ENCODE assay signal across 11 cellular contexts in genomic region chr1:207024202-207025143, GRCh38. TPM values are rescaled to one million over a fixed set of nuclear protein-coding genes. Genes with fewer than 3 reads are reported as not detected.
DNase-seq lines count a peak whose midpoint lies in the region; ATAC-seq and TF ChIP-seq lines count a peak whose summit lies in the region.
"Had no signal": no experiment of that assay in that cellular context is flagged by ENCODE, and none has a peak within 500 bp of the region (broad histone marks: within the 10 kb centered on the region; RNA-seq: fewer than 3 reads in every experiment).

No MANE protein-coding gene starts in this region.

- peaks cover 24% of the 10 kb centered on the region for H3K4me1 ChIP-seq in prostate gland (replicated peaks)

- DNase-seq in GM03348 (ENCODE audit: low spot score) (peak; percentile 23), SKM-1 treated with dmso at 0.1 percent for 144 hours (lab: John Stamatoyannopoulos, UW; ENCODE audit: unreplicated experiment) (peak; percentile 86), Right ventricle myocardium superior (no peak), prostate gland (ENCODE audit: low spot score) (no peak), dorsolateral prefrontal cortex (no peak), cerebellar cortex (ENCODE audit: low spot score) (no peak), endothelial cell (ENCODE audit: low spot score) (no peak)
- no peak for DNase-seq in activated T-cell treated with anti-CD3 and anti-CD28 coated beads, Interleukin-2, amount 50 U/mL, for 24 hours
- DNase-seq: DND-41; NCI-H748 treated with DMSO at 0.1 percent for 48 hours; stimulated activated naive CD4-positive, alpha-beta T cell had no signal

- peaks cover 11% of the 10 kb centered on the region for H3K4me1 Mint-ChIP-seq in endothelial cell (ENCODE audit: unreplicated experiment)
- peaks cover 6% of the 10 kb centered on the region for H3K4me1 Mint-ChIP-seq in activated T-cell treated with anti-CD3 and anti-CD28 coated beads, Interleukin-2, amount 50 U/mL, for 24 hours (ENCODE audit: low read depth)

- 51% methylated on average over 18 of the region's 18 CpGs for WGBS in prostate gland

- H3K4me3 ChIP-seq in prostate gland (no peak overlapping the region), dorsolateral prefrontal cortex (no peak overlapping the region)

- H3K27ac ChIP-seq in prostate gland (peak overlapping the region; percentile 71 to 94), dorsolateral prefrontal cortex (peak overlapping the region in 4 of 59 donors; percentile 47 to 71 (median 62))

- H3K27ac Mint-ChIP-seq in endothelial cell (ENCODE audit: unreplicated experiment) = no peak overlapping the region
- H3K27ac Mint-ChIP-seq in activated T-cell treated with anti-CD3 and anti-CD28 coated beads, Interleukin-2, amount 50 U/mL, for 24 hours = no peak overlapping the region

- no peaks in the 10 kb centered on the region for H3K9me3 Mint-ChIP-seq in endothelial cell (ENCODE audit: unreplicated experiment)
- no peaks in the 10 kb centered on the region for H3K9me3 Mint-ChIP-seq in activated T-cell treated with anti-CD3 and anti-CD28 coated beads, Interleukin-2, amount 50 U/mL, for 24 hours

- peaks cover 9% of the 10 kb centered on the region for H3K27me3 Mint-ChIP-seq in endothelial cell (ENCODE audit: unreplicated experiment)
- peaks cover 27% of the 10 kb centered on the region for H3K27me3 Mint-ChIP-seq in activated T-cell treated with anti-CD3 and anti-CD28 coated beads, Interleukin-2, amount 50 U/mL, for 24 hours

- peaks cover 0 to 3% of the 10 kb centered on the region in 2 donors for H3K36me3 ChIP-seq in prostate gland

- no peaks in the 10 kb centered on the region for H3K27me3 ChIP-seq in prostate gland (replicated peaks; ENCODE audit: insufficient read depth)
- H3K27me3 ChIP-seq in dorsolateral prefrontal cortex = no peaks in the 10 kb centered on the region

- ATAC-seq in Right ventricle myocardium superior (ENCODE audit: poor library complexity) = peak; percentile 23

- no peak for TF ChIP-seq POLR2A in prostate gland (IDR thresholded peaks at IDR 0.05)

- no peak overlapping the region for H3K4me3 Mint-ChIP-seq in endothelial cell (ENCODE audit: unreplicated experiment)
- no peak overlapping the region for H3K4me3 Mint-ChIP-seq in activated T-cell treated with anti-CD3 and anti-CD28 coated beads, Interleukin-2, amount 50 U/mL, for 24 hours

- H3K9me3 ChIP-seq in prostate gland = no peaks in the 10 kb centered on the region

- TF ChIP-seq CTCF in prostate gland (IDR thresholded peaks at IDR 0.05) = no peak
- no peak for TF ChIP-seq CTCF in dorsolateral prefrontal cortex (IDR thresholded peaks at IDR 0.05 in 54 of 56, conservative IDR thresholded peaks at IDR 0.05 in 2 of 56; ENCODE audit: low read depth in 1 of 56, partially characterized antibody in 56 of 56)
- no peak for TF ChIP-seq CTCF in endothelial cell (IDR thresholded peaks at IDR 0.05; ENCODE audit: unreplicated experiment)

- intact Hi-C loops in Right ventricle myocardium superior (cut with DNase I) (no loop called here), prostate gland (cut with DNase I) (no loop called here), dorsolateral prefrontal cortex (cut with DNase I) (no loop called here)

- H3K36me3 Mint-ChIP-seq in endothelial cell (ENCODE audit: low read depth, unreplicated experiment) = no peaks in the 10 kb centered on the region
- no peaks in the 10 kb centered on the region for H3K36me3 Mint-ChIP-seq in activated T-cell treated with anti-CD3 and anti-CD28 coated beads, Interleukin-2, amount 50 U/mL, for 24 hours (ENCODE audit: low read depth)

RNA-seq across cellular contexts. Expression of gene C1orf116, which starts 8.1 kb away (rescaled TPM):
- total RNA-seq in Right ventricle myocardium superior (0.81 TPM), prostate gland (100 to 1,000 TPM in 1 of 2 donors, 10 to 100 TPM in 1; 36.5 to 107 TPM), dorsolateral prefrontal cortex (under 1 TPM in 103 of 120 experiments, not detected in 17; 0.07 to 0.76 (median 0.24) TPM), endothelial cell (ENCODE audit: unreplicated experiment) (0.08 TPM)

RNA-seq across cellular contexts. Expression of gene YOD1, which starts 26.5 kb away (rescaled TPM):
- total RNA-seq in Right ventricle myocardium superior = 4.0 TPM
- 10 to 100 TPM in 1 of 2 donors, 1 to 10 TPM in 1; 6.2 to 10.8 TPM for total RNA-seq in prostate gland
- total RNA-seq in dorsolateral prefrontal cortex = 10 to 100 TPM; 10.1 to 24.4 (median 14.4) TPM
- total RNA-seq in endothelial cell (ENCODE audit: unreplicated experiment) = 9.0 TPM

RNA-seq across cellular contexts. Expression of gene PFKFB2, which starts 28.6 kb away (rescaled TPM):
- total RNA-seq in Right ventricle myocardium superior (77.9 TPM), prostate gland (1 to 10 TPM; 5.6 to 6.1 TPM), dorsolateral prefrontal cortex (100 to 1,000 TPM in 1 of 120 experiments, 10 to 100 TPM in 119; 18.5 to 126 (median 47.9) TPM), endothelial cell (ENCODE audit: unreplicated experiment) (8.9 TPM)

RNA-seq across cellular contexts. Expression of gene FCAMR, which starts 54.2 kb away (rescaled TPM):
- total RNA-seq in Right ventricle myocardium superior = not detected
- 1 to 10 TPM in 1 of 2 donors, not detected in 1; 2.3 TPM for total RNA-seq in prostate gland
- under 1 TPM in 1 of 120 experiments, not detected in 119; 0.50 TPM for total RNA-seq in dorsolateral prefrontal cortex
- total RNA-seq in endothelial cell (ENCODE audit: unreplicated experiment) = not detected

Comparison
In these comparisons a context has a peak if more than half of its experiments do, and no peak if none do; other contexts are left out.
1. DNase-seq: peak in GM03348 (single experiment) and SKM-1 treated with dmso at 0.1 percent for 144 hours (single experiment); none in Right ventricle myocardium superior (single experiment), prostate gland (single experiment), dorsolateral prefrontal cortex (0 of 10), cerebellar cortex (single experiment), endothelial cell (single experiment) and activated T-cell treated with anti-CD3 and anti-CD28 coated beads, Interleukin-2, amount 50 U/mL, for 24 hours (single experiment).
2. RNA of gene C1orf116, which starts 8.1 kb away (total RNA-seq): 36.5 to 107 TPM in prostate gland; 0.81 TPM in Right ventricle myocardium superior (single experiment), 0.07 to 0.76 TPM in dorsolateral prefrontal cortex and 0.08 TPM in endothelial cell (single experiment); every median in the first group is over 10 times any median in the second.